23 cellular contexts compared by ENCODE assay signal in genomic region chr10:86265236-86265876, GRCh38.
DNase-seq lines count a peak whose midpoint lies in the region; ATAC-seq and TF ChIP-seq lines count a peak whose summit lies in the region.
"Had no signal": no experiment of that assay in that cellular context is flagged by ENCODE, and none has a peak within 500 bp of the region (broad histone marks: within the 10 kb centered on the region; RNA-seq: fewer than 3 reads in every experiment).

No MANE protein-coding gene starts in this region.

- no peaks in the 10 kb centered on the region for H3K9me3 Mint-ChIP-seq in natural killer cell treated with Interleukin-12 subunit alpha and Interleukin-12 subunit beta and Interleukin-15 and Interleukin-18, amount 100 ng/mL, for 72 hours
- H3K9me3 Mint-ChIP-seq in natural killer cell (no peaks in the 10 kb centered on the region), type B pancreatic cell (no peaks in the 10 kb centered on the region)
- peaks cover 0 to 3% (median 0%) of the 10 kb centered on the region in 5 donors for H3K9me3 Mint-ChIP-seq in CD8-positive, alpha-beta memory T cell
- H3K9me3 Mint-ChIP-seq: activated T-cell treated with anti-CD3 and anti-CD28 coated beads, Interleukin-2, amount 50 U/mL, for 4 hours; stimulated activated naive B cell treated with anti-CD40 and anti-IgM and Interleukin-4, amounts not matched to agents 10 μg/mL and 1 μg/mL and 100 μg/mL, for 72 hours had no signal

- intact Hi-C loops in natural killer cell (cut with micrococcal nuclease), result no loop called here

- no peak overlapping the region for H3K4me3 Mint-ChIP-seq in natural killer cell treated with Interleukin-12 subunit alpha and Interleukin-12 subunit beta and Interleukin-15 and Interleukin-18, amount 100 ng/mL, for 72 hours
- no peak overlapping the region for H3K4me3 Mint-ChIP-seq in natural killer cell
- H3K4me3 Mint-ChIP-seq in type B pancreatic cell, result no peak overlapping the region
- no peak overlapping the region for H3K4me3 Mint-ChIP-seq in CD8-positive, alpha-beta memory T cell
- H3K4me3 Mint-ChIP-seq: activated naive CD8-positive, alpha-beta T cell; activated T-cell treated with anti-CD3 and anti-CD28 coated beads, Interleukin-2, amount 50 U/mL, for 4 hours; CD4-positive, alpha-beta memory T cell; stimulated activated naive B cell treated with anti-CD40 and anti-IgM and Interleukin-4, amounts not matched to agents 10 μg/mL and 1 μg/mL and 100 μg/mL, for 72 hours had no signal

- no peak overlapping the region for H3K4me3 ChIP-seq in CD8-positive, alpha-beta memory T cell (ENCODE audit: low read length)
- H3K4me3 ChIP-seq: right atrium auricular region, transverse colon had no signal

- no peaks in the 10 kb centered on the region for H3K27me3 ChIP-seq in CD8-positive, alpha-beta memory T cell (ENCODE audit: insufficient read depth, low read length, poor library complexity, severe bottlenecking)
- H3K27me3 ChIP-seq: right atrium auricular region had no signal

- POLR2A ChIA-PET in CD8-positive, alpha-beta memory T cell (lab: Charles Lee), result no interaction called here

- peak; percentile 39 for DNase-seq in natural killer cell treated with Interleukin-12 subunit alpha and Interleukin-12 subunit beta and Interleukin-15 and Interleukin-18, amount 100 ng/mL, for 72 hours (ENCODE audit: low spot score)
- DNase-seq in natural killer cell (no peak), midbrain (lab: John Stamatoyannopoulos, UW) (peak; percentile 17), type B pancreatic cell (ENCODE audit: extremely low spot score, unreplicated experiment) (peak; percentile 53), GDM1 (lab: John Stamatoyannopoulos, UW) (no peak)
- DNase-seq in CD8-positive, alpha-beta memory T cell, result no peak
- DNase-seq: activated T-cell treated with anti-CD3 and anti-CD28 coated beads, Interleukin-2, amount 50 U/mL, for 4 hours; CD4-positive, alpha-beta memory T cell; DMS53; foreskin keratinocyte; Kasumi-1; kidney glomerular epithelial cell; NCI-H1092; NCI-H2171; NCI-H526; SHP77 treated with DMSO at 0.1 percent for 48 hours; stimulated activated naive B cell treated with anti-CD40 and anti-IgM and Interleukin-4, amounts not matched to agents 10 μg/mL and 1 μg/mL and 100 μg/mL, for 72 hours; transverse colon had no signal

- ATAC-seq in natural killer cell treated with Interleukin-12 subunit alpha and Interleukin-12 subunit beta and Interleukin-15 and Interleukin-18, amount 100 ng/mL, for 72 hours, result no peak
- ATAC-seq in natural killer cell (no peak), GM21423 (IDR thresholded peaks at IDR 0.05; ENCODE audit: unreplicated experiment) (no peak)
- ATAC-seq: activated T-cell treated with anti-CD3 and anti-CD28 coated beads, Interleukin-2, amount 50 U/mL, for 4 hours; foreskin keratinocyte; stimulated activated naive B cell treated with anti-CD40 and anti-IgM and Interleukin-4, amounts not matched to agents 10 μg/mL and 1 μg/mL and 100 μg/mL, for 72 hours had no signal

- H3K36me3 Mint-ChIP-seq in natural killer cell treated with Interleukin-12 subunit alpha and Interleukin-12 subunit beta and Interleukin-15 and Interleukin-18, amount 100 ng/mL, for 72 hours, result no peaks in the 10 kb centered on the region
- H3K36me3 Mint-ChIP-seq in natural killer cell (no peaks in the 10 kb centered on the region), type B pancreatic cell (no peaks in the 10 kb centered on the region)
- no peaks in the 10 kb centered on the region for H3K36me3 Mint-ChIP-seq in CD8-positive, alpha-beta memory T cell
- H3K36me3 Mint-ChIP-seq: activated naive CD8-positive, alpha-beta T cell; CD4-positive, alpha-beta memory T cell; stimulated activated naive B cell treated with anti-CD40 and anti-IgM and Interleukin-4, amounts not matched to agents 10 μg/mL and 1 μg/mL and 100 μg/mL, for 72 hours had no signal

- H3K27ac Mint-ChIP-seq in natural killer cell treated with Interleukin-12 subunit alpha and Interleukin-12 subunit beta and Interleukin-15 and Interleukin-18, amount 100 ng/mL, for 72 hours, result no peak overlapping the region
- no peak overlapping the region for H3K27ac Mint-ChIP-seq in natural killer cell
- no peak overlapping the region for H3K27ac Mint-ChIP-seq in type B pancreatic cell
- no peak overlapping the region for H3K27ac Mint-ChIP-seq in CD8-positive, alpha-beta memory T cell
- H3K27ac Mint-ChIP-seq: activated naive CD8-positive, alpha-beta T cell; CD4-positive, alpha-beta memory T cell; stimulated activated naive B cell treated with anti-CD40 and anti-IgM and Interleukin-4, amounts not matched to agents 10 μg/mL and 1 μg/mL and 100 μg/mL, for 72 hours had no signal

- H3K9me3 ChIP-seq in CD8-positive, alpha-beta memory T cell (ENCODE audit: low read length), result no peaks in the 10 kb centered on the region
- H3K9me3 ChIP-seq: neutrophil, right atrium auricular region, transverse colon had no signal

- H3K4me1 Mint-ChIP-seq in natural killer cell treated with Interleukin-12 subunit alpha and Interleukin-12 subunit beta and Interleukin-15 and Interleukin-18, amount 100 ng/mL, for 72 hours (ENCODE audit: low read depth in 2 of 2), result no peaks in the 10 kb centered on the region
- no peaks in the 10 kb centered on the region for H3K4me1 Mint-ChIP-seq in natural killer cell
- peaks cover 10% of the 10 kb centered on the region for H3K4me1 Mint-ChIP-seq in type B pancreatic cell (ENCODE audit: unreplicated experiment)
- H3K4me1 Mint-ChIP-seq in CD8-positive, alpha-beta memory T cell, result peaks cover 0 to 4% (median 0%) of the 10 kb centered on the region in 3 donors
- H3K4me1 Mint-ChIP-seq: stimulated activated naive B cell treated with anti-CD40 and anti-IgM and Interleukin-4, amounts not matched to agents 10 μg/mL and 1 μg/mL and 100 μg/mL, for 72 hours had no signal

- no peaks in the 10 kb centered on the region for H3K36me3 ChIP-seq in CD8-positive, alpha-beta memory T cell (ENCODE audit: insufficient read depth, low read length)
- H3K36me3 ChIP-seq: neutrophil, right atrium auricular region, transverse colon had no signal

- H3K27me3 Mint-ChIP-seq in natural killer cell treated with Interleukin-12 subunit alpha and Interleukin-12 subunit beta and Interleukin-15 and Interleukin-18, amount 100 ng/mL, for 72 hours, result peaks cover 9 to 19% of the 10 kb centered on the region in 2 donors
- H3K27me3 Mint-ChIP-seq in natural killer cell (ENCODE audit: low read depth in 2 of 2), result peaks cover 5 to 8% of the 10 kb centered on the region in 2 donors
- H3K27me3 Mint-ChIP-seq in type B pancreatic cell, result peaks cover 41% of the 10 kb centered on the region
- H3K27me3 Mint-ChIP-seq in CD8-positive, alpha-beta memory T cell, result peaks cover 9 to 33% of the 10 kb centered on the region in 2 donors

- CTCF ChIA-PET in CD8-positive, alpha-beta memory T cell (lab: Charles Lee), result no interaction called here

- TF ChIP-seq CTCF in natural killer cell (IDR thresholded peaks at IDR 0.05) (no peak), type B pancreatic cell (conservative IDR thresholded peaks at IDR 0.05) (no peak)

- no peaks in the 10 kb centered on the region for H3K4me1 ChIP-seq in CD8-positive, alpha-beta memory T cell (ENCODE audit: insufficient read depth, low read length)
- H3K4me1 ChIP-seq: foreskin keratinocyte had no signal

- H3K27ac ChIP-seq in cingulate gyrus (ENCODE audit: low read depth, low read length), result peak overlapping the region; percentile 97
- H3K27ac ChIP-seq in CD8-positive, alpha-beta memory T cell (ENCODE audit: low read depth, low read length), result no peak overlapping the region
- H3K27ac ChIP-seq: foreskin keratinocyte, neutrophil, right atrium auricular region, transverse colon had no signal

Comparison
In these comparisons a context has a peak if more than half of its experiments do, and no peak if none do; other contexts are left out.
1. DNase-seq: peak in natural killer cell treated with Interleukin-12 subunit alpha and Interleukin-12 subunit beta and Interleukin-15 and Interleukin-18, amount 100 ng/mL, for 72 hours (single experiment), midbrain (single experiment) and type B pancreatic cell (single experiment); none in natural killer cell (single experiment), GDM1 (single experiment) and CD8-positive, alpha-beta memory T cell (0 of 5).